Comparison of ENCODE assay signal across 13 cellular contexts in genomic region chr3:15307580-15307979, GRCh38. TPM values are rescaled to one million over a fixed set of nuclear protein-coding genes. Genes with fewer than 3 reads are reported as not detected.
DNase-seq lines count a peak whose midpoint lies in the region; ATAC-seq and TF ChIP-seq lines count a peak whose summit lies in the region.
"Had no signal": no experiment of that assay in that cellular context is flagged by ENCODE, and none has a peak within 500 bp of the region (broad histone marks: within the 10 kb centered on the region; RNA-seq: fewer than 3 reads in every experiment).

No MANE protein-coding gene starts in this region.

- H3F3A ChIP-seq in smooth muscle cell (ENCODE audit: low read depth) = peaks cover 31% of the 10 kb centered on the region

- H3K36me3 ChIP-seq in Caco-2 (ENCODE audit: control insufficient read depth, insufficient read depth, low read length) (no peaks in the 10 kb centered on the region), smooth muscle cell (ENCODE audit: low read depth) (no peaks in the 10 kb centered on the region)
- H3K36me3 ChIP-seq: SJCRH30 had no signal

- POLR2A ChIA-PET in Caco-2 (lab: Charles Lee) = no interaction called here

- WGBS in smooth muscle cell (ENCODE audit: low lambda C conversion rate) = 92% methylated on average over 11 of the region's 11 CpGs

- ATAC-seq in naive B cell (ENCODE audit: low read depth in 2 of 2) (no peak), HG03354 (IDR thresholded peaks at IDR 0.05; ENCODE audit: poor library complexity, severe bottlenecking, unreplicated experiment) (no peak)
- ATAC-seq: A549 had no signal

- TF ChIP-seq CTCF in Caco-2 (IDR thresholded peaks at IDR 0.05; ENCODE audit: insufficient read depth in 1 of 2, low read depth in 1 of 2, low read length in 1 of 2, severe bottlenecking in 1 of 2, unreplicated experiment in 1 of 2) (no peak), smooth muscle cell (IDR thresholded peaks at IDR 0.05; ENCODE audit: borderline replicate concordance, insufficient read depth, poor library complexity, severe bottlenecking) (no peak)

- no peak overlapping the region for H3K4me2 ChIP-seq in smooth muscle cell
- H3K4me2 ChIP-seq: A549 had no signal

- H3K4me3 Mint-ChIP-seq in Caco-2 (ENCODE audit: unreplicated experiment) = no peak overlapping the region
- H3K4me3 Mint-ChIP-seq in naive B cell = peak overlapping the region in 2 of 8 donors; percentile 6 to 15

- H2AFZ ChIP-seq in smooth muscle cell (ENCODE audit: low read depth) = no peak overlapping the region

- H3K9me3 Mint-ChIP-seq in Caco-2 (ENCODE audit: unreplicated experiment) = no peaks in the 10 kb centered on the region
- H3K9me3 Mint-ChIP-seq in naive B cell = peaks cover 0 to 3% (median 0%) of the 10 kb centered on the region in 7 donors
- H3K9me3 Mint-ChIP-seq: CD4-positive, alpha-beta memory T cell had no signal

- no peaks in the 10 kb centered on the region for H3K9me3 ChIP-seq in Caco-2
- H3K9me3 ChIP-seq in smooth muscle cell (replicated peaks; ENCODE audit: low read depth) = no peaks in the 10 kb centered on the region
- H3K9me3 ChIP-seq: A549, SJCRH30 had no signal

- no peaks in the 10 kb centered on the region for H3K27me3 Mint-ChIP-seq in Caco-2 (ENCODE audit: insufficient read depth, unreplicated experiment)
- H3K27me3 Mint-ChIP-seq in naive B cell = no peaks in the 10 kb centered on the region
- H3K27me3 Mint-ChIP-seq: CD4-positive, alpha-beta memory T cell had no signal

- H4K20me1 ChIP-seq in smooth muscle cell (ENCODE audit: low read depth) = no peaks in the 10 kb centered on the region

- H3K4me1 Mint-ChIP-seq in Caco-2 (ENCODE audit: low read depth, unreplicated experiment) (peaks cover 32% of the 10 kb centered on the region), naive B cell (peaks cover 41 to 86% (median 73%) of the 10 kb centered on the region in 3 donors)

- no peak overlapping the region for H3K9ac ChIP-seq in smooth muscle cell (ENCODE audit: low read depth)

- H3K4me3 ChIP-seq in Caco-2 (ENCODE audit: low read depth, low read length) (no peak overlapping the region), smooth muscle cell (no peak overlapping the region)
- H3K4me3 ChIP-seq: A549, SJCRH30 had no signal

- H3K27ac Mint-ChIP-seq in Caco-2 (ENCODE audit: unreplicated experiment) (peak overlapping the region; percentile 76), naive B cell (peak overlapping the region in 4 of 6 donors; percentile 5 to 67 (median 44))

- peaks cover 41% of the 10 kb centered on the region for H3K79me2 ChIP-seq in smooth muscle cell (ENCODE audit: low read depth)

- peaks cover 79% of the 10 kb centered on the region for H3K4me1 ChIP-seq in Caco-2
- peaks cover 53% of the 10 kb centered on the region for H3K4me1 ChIP-seq in smooth muscle cell (ENCODE audit: low read depth)
- H3K4me1 ChIP-seq: SJCRH30 had no signal

- H3K27ac ChIP-seq in smooth muscle cell (ENCODE audit: low read depth) = peak overlapping the region; percentile 33
- H3K27ac ChIP-seq: A549, RWPE1, SJCRH30 had no signal

- BruUV-seq in Caco-2 (replicated peaks; lab: Mats Ljungman, UMichigan) = no TSS peak

- DNase-seq in Caco-2 (no peak), cerebellum (ENCODE audit: low spot score) (peak; percentile 66), naive B cell (no peak), smooth muscle cell (lab: John Stamatoyannopoulos, UW; ENCODE audit: unreplicated experiment) (no peak), superior temporal gyrus (ENCODE audit: extremely low spot score) (no peak), putamen (ENCODE audit: low spot score) (no peak)
- DNase-seq in stimulated activated CD8-positive, alpha-beta memory T cell treated with anti-CD3 and anti-CD28 coated beads, Interleukin-4, amount 100 ng/mL, for 48 hours = no peak
- DNase-seq: CD4-positive, alpha-beta memory T cell; Kasumi-1; SJCRH30 had no signal

- CTCF ChIA-PET in Caco-2 (lab: Charles Lee) = no interaction called here

- H3K36me3 Mint-ChIP-seq in Caco-2 (ENCODE audit: insufficient read depth, unreplicated experiment) (peaks cover 44% of the 10 kb centered on the region), naive B cell (peaks cover 17 to 23% of the 10 kb centered on the region in 2 donors)

- intact Hi-C loops in Caco-2 (cut with micrococcal nuclease; ENCODE audit: unreplicated experiment) = no loop called here

- H3K27me3 ChIP-seq in Caco-2 (replicated peaks; ENCODE audit: control insufficient read depth, insufficient read depth, low read length) (no peaks in the 10 kb centered on the region), smooth muscle cell (ENCODE audit: low read depth) (no peaks in the 10 kb centered on the region)
- H3K27me3 ChIP-seq: SJCRH30 had no signal

RNA-seq across cellular contexts. Expression of gene SH3BP5, which starts 24.8 kb away (rescaled TPM):
- 20.8 and 26.1 TPM in 2 replicates for total RNA-seq in Caco-2 (2022)
- 58.1 TPM for total RNA-seq in cerebellum
- 100 to 1,000 TPM in 5 of 6 donors, 10 to 100 TPM in 1; 71.3 to 177 (median 131) TPM for polyA plus RNA-seq in naive B cell (ENCODE audit: low read depth in 6 of 6)
- 7.9 and 12.7 TPM in 2 replicates for total RNA-seq in smooth muscle cell
- 10.7 and 15.3 TPM in 2 replicates for polyA plus RNA-seq in smooth muscle cell
